1 cellular context compared by ENCODE assay signal in genomic region chr5:139517683-139518564, GRCh38.
TF ChIP-seq lines count a peak whose summit lies in the region.

No MANE protein-coding gene starts in this region.

TF ChIP-seq in K562, 482 proteins besides CTCF, POLR2A, EP300 and RAD21 (continued from another document and continues in another):
- TF ChIP-seq ZNF655 (CRISPR knock-in tag; IDR thresholded peaks at IDR 0.05) (no peak), PHF8 (IDR thresholded peaks at IDR 0.05; ENCODE audit: borderline replicate concordance, low read length) (peak; percentile 87; the same call in 1 of the 2 replicates), ZNF133 (CRISPR knock-in tag; IDR thresholded peaks at IDR 0.05) (no peak), ILF3 (IDR thresholded peaks at IDR 0.05; ENCODE audit: borderline replicate concordance) (no peak), BRCA1 (IDR thresholded peaks at IDR 0.05) (no peak), BRCA1 (CRISPR knock-in tag; IDR thresholded peaks at IDR 0.05) (no peak), ATF1 (CRISPR knock-in tag; IDR thresholded peaks at IDR 0.05) (no peak), ATF1 (tag; IDR thresholded peaks at IDR 0.05) (peak; percentile 87), CSDE1 (IDR thresholded peaks at IDR 0.05) (no peak), SUPT5H (IDR thresholded peaks at IDR 0.05) (peak; percentile 86), TAF1 (IDR thresholded peaks at IDR 0.05; ENCODE audit: control insufficient read depth, extremely low read depth, insufficient read depth, low read length, severe bottlenecking) (peak; percentile 93), DLX4 (CRISPR knock-in tag; IDR thresholded peaks at IDR 0.05) (no peak), PHB (CRISPR knock-in tag; IDR thresholded peaks at IDR 0.05) (0 out of 2 replicates have a peak, but pooled peaks have one; percentile 79), ZNF764 (CRISPR knock-in tag; IDR thresholded peaks at IDR 0.05; ENCODE audit: low read depth) (no peak), ZNF449 (CRISPR knock-in tag; IDR thresholded peaks at IDR 0.05) (no peak), HDAC1 (IDR thresholded peaks at IDR 0.05) (peak in 1 of 2 experiments; percentile 42; a peak in 1 of 4 replicates), KDM1A (IDR thresholded peaks at IDR 0.05) (peak; percentile 37 to 65; a peak in 2 of 4 replicates), YBX1 (IDR thresholded peaks at IDR 0.05) (no peak), MNT (conservative IDR thresholded peaks at IDR 0.05) (peak; percentile 44 to 76), RUNX1 (IDR thresholded peaks at IDR 0.05; ENCODE audit: low read depth) (no peak), ZBTB7A (IDR thresholded peaks at IDR 0.05; ENCODE audit: borderline replicate concordance, control insufficient read depth, low read depth, low read length) (peak; percentile 99), SMAD1 (IDR thresholded peaks at IDR 0.05; ENCODE audit: low read depth, low read length, partially characterized antibody) (peak; percentile 78), COPS2 (conservative IDR thresholded peaks at IDR 0.05) (no peak), NR3C1 (CRISPR knock-in tag; IDR thresholded peaks at IDR 0.05) (peak; percentile 89; the same call in 1 of the 2 replicates), DDX20 (tag; IDR thresholded peaks at IDR 0.05; ENCODE audit: low read depth) (no peak), ZNF512 (tag; IDR thresholded peaks at IDR 0.05) (no peak), POLR2G (IDR thresholded peaks at IDR 0.05; ENCODE audit: low read depth, low read length) (peak; percentile 97), NFXL1 (CRISPR knock-in tag; IDR thresholded peaks at IDR 0.05) (no peak), ZNF121 (CRISPR knock-in tag; conservative IDR thresholded peaks at IDR 0.05) (no peak), PBX2 (CRISPR knock-in tag; IDR thresholded peaks at IDR 0.05; ENCODE audit: low read depth) (no peak), PBX2 (tag; conservative IDR thresholded peaks at IDR 0.05; ENCODE audit: low read depth) (no peak), ZNF75A (CRISPR knock-in tag; IDR thresholded peaks at IDR 0.05) (peak; percentile 45; the same call in 1 of the 2 replicates), SMARCA5 (IDR thresholded peaks at IDR 0.05) (no peak), USF1 (CRISPR knock-in tag; IDR thresholded peaks at IDR 0.05) (no peak), ZNF224 (CRISPR knock-in tag; IDR thresholded peaks at IDR 0.05) (no peak; the same call in 1 of the 2 replicates), RBFOX2 (IDR thresholded peaks at IDR 0.05; ENCODE audit: low read depth, low read length) (peak; percentile 98), ZEB2 (IDR thresholded peaks at IDR 0.05) (peak; percentile 79), SAFB2 (IDR thresholded peaks at IDR 0.05; ENCODE audit: borderline replicate concordance, low read depth, low read length, severe bottlenecking) (no peak), ZNF277 (CRISPR knock-in tag; IDR thresholded peaks at IDR 0.05; ENCODE audit: borderline replicate concordance) (no peak), CC2D1A (IDR thresholded peaks at IDR 0.05) (0 out of 2 replicates have a peak, but pooled peaks have one; percentile 16), CHD7 (IDR thresholded peaks at IDR 0.05; ENCODE audit: low read depth, low read length) (no peak)
